Comparison of ENCODE assay signal across 8 cellular contexts in the genomic region with DNA sequence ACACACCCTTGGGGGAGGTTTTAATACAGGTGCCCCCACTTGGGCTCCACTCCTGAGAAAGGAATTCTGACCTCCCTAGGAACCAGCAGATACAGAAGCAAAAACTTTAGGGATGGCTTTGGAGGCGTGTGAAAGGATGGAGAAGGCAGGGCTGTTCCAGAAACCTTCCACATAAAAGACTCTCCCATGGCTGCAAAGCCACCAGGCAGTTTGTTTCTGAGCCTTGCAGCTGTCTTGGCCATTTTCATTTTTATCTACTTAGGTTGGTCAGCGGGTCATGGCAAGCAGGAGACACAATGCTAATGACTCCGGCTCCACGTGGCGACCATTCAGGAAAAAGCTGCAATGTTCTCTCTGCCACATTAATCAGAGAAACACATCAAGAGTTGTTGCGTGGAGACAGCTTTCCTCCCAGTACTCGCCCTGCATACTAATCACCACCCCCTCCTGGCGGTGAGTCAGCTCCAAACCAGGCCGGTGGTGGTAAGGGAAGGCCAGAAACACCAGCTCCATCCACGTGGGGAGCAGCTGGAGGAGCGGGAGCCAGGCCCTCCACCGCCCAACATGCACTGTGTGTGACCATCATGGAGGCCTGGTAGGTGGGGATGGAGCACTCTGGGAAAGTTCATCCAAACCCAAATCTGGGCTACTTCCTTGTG. TPM values are rescaled to one million over a fixed set of nuclear protein-coding genes. Genes with fewer than 3 reads are reported as not detected.
DNase-seq lines count a peak whose midpoint lies in the region; ATAC-seq and TF ChIP-seq lines count a peak whose summit lies in the region.

No MANE protein-coding gene starts in this region.

- no peaks in the 10 kb centered on the region for H3K36me3 ChIP-seq in BJ (ENCODE audit: control insufficient read depth, insufficient read depth, low read length)

- peaks cover 4% of the 10 kb centered on the region for H3K27me3 Mint-ChIP-seq in HFFc6 (ENCODE audit: insufficient read depth)
- no peaks in the 10 kb centered on the region for H3K27me3 Mint-ChIP-seq in WTC11 (ENCODE audit: low read depth)
- peaks cover 17% of the 10 kb centered on the region for H3K27me3 Mint-ChIP-seq in nephron progenitor cell (ENCODE audit: low read depth, poor library complexity)

- H3K4me1 Mint-ChIP-seq in HFFc6 (ENCODE audit: low read depth): peaks cover 15% of the 10 kb centered on the region
- H3K4me1 Mint-ChIP-seq in WTC11: peaks cover 22% of the 10 kb centered on the region
- H3K4me1 Mint-ChIP-seq in nephron progenitor cell: peaks cover 28% of the 10 kb centered on the region

- peaks cover 3% of the 10 kb centered on the region; the same call in 1 of the 2 replicates for H3K36me3 Mint-ChIP-seq in HFFc6 (ENCODE audit: low read depth)
- peaks cover 10% of the 10 kb centered on the region for H3K36me3 Mint-ChIP-seq in WTC11
- H3K36me3 Mint-ChIP-seq in nephron progenitor cell (ENCODE audit: low read depth): no peaks in the 10 kb centered on the region

- no peak overlapping the region for H3K4me3 ChIP-seq in BJ (ENCODE audit: low read depth, low read length)
- no peak overlapping the region for H3K4me3 ChIP-seq in skeletal muscle cell (ENCODE audit: low read depth, low read length)

- H3K9me3 Mint-ChIP-seq in HFFc6 (peaks cover 6% of the 10 kb centered on the region), WTC11 (peaks cover 12% of the 10 kb centered on the region), nephron progenitor cell (peaks cover 15% of the 10 kb centered on the region)

- CTCF ChIA-PET in BJ (lab: Yijun Ruan, JAX): interaction anchor here (0.8 to 4.1 kb wide), 15 partner anchors 8 to 186 kb away, joined by 3 to 43 read pairs (median 5); a partner anchor contains a TSS
- CTCF ChIA-PET in WTC11 (lab: Charles Lee): interaction anchor here (0.6 to 3.6 kb wide), 25 partner anchors 9 to 341 kb away, joined by 3 to 34 read pairs (median 6); a partner anchor contains a TSS

- DNase-seq in BJ (ENCODE audit: low read depth) (peak; percentile 67), HFFc6 (peak; percentile 94), WTC11 (ENCODE audit: low spot score) (peak; percentile 61), left cardiac atrium (no peak), skeletal muscle cell (ENCODE audit: low read depth) (peak; percentile 60), NCI-H1436 (lab: John Stamatoyannopoulos, UW) (no peak), nephron progenitor cell (no peak)

- ATAC-seq in WTC11 (peak; percentile 90), left cardiac atrium (peak; percentile 46 to 74), GM19324 (IDR thresholded peaks at IDR 0.05; ENCODE audit: low FRiP score, unreplicated experiment) (no peak)

- intact Hi-C loops in left cardiac atrium (cut with DNase I): no loop called here

- POLR2A ChIA-PET in BJ (lab: Charles Lee): no interaction called here
- POLR2A ChIA-PET in WTC11 (lab: Charles Lee): interaction anchor here (0.5 to 1.4 kb wide), 4 partner anchors 10 to 140 kb away, joined by 3 to 9 read pairs (median 4); no protein-coding TSS in a partner anchor

- H3K27ac Mint-ChIP-seq in HFFc6: peak overlapping the region; percentile 98
- H3K27ac Mint-ChIP-seq in WTC11: no peak overlapping the region
- H3K27ac Mint-ChIP-seq in nephron progenitor cell: no peak overlapping the region

- H3K4me3 Mint-ChIP-seq in HFFc6 (peak overlapping the region; percentile 68), WTC11 (no peak overlapping the region), nephron progenitor cell (no peak overlapping the region)

- TF ChIP-seq CTCF in BJ (IDR thresholded peaks at IDR 0.05; ENCODE audit: insufficient read depth, low read depth, low read length): peak; percentile 46
- peak; percentile 76 for TF ChIP-seq CTCF in HFFc6 (IDR thresholded peaks at IDR 0.05)
- TF ChIP-seq CTCF in WTC11 (IDR thresholded peaks at IDR 0.05): no peak
- no peak for TF ChIP-seq CTCF in nephron progenitor cell (IDR thresholded peaks at IDR 0.05)

- H3K27me3 ChIP-seq in BJ (ENCODE audit: control insufficient read depth, insufficient read depth, low read length): no peaks in the 10 kb centered on the region

TF ChIP-seq in WTC11, 78 proteins besides CTCF, POLR2A, EP300 and RAD21:
- TF ChIP-seq, protein P1, sequence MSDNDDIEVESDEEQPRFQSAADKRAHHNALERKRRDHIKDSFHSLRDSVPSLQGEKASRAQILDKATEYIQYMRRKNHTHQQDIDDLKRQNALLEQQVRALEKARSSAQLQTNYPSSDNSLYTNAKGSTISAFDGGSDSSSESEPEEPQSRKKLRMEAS (CRISPR knock-in tag; IDR thresholded peaks at IDR 0.05): peak; percentile 37; the same call in 1 of the 2 replicates
- peak; percentile 71 for TF ChIP-seq NFE2L1 (CRISPR knock-in tag; IDR thresholded peaks at IDR 0.05)
- TF ChIP-seq, protein P2, sequence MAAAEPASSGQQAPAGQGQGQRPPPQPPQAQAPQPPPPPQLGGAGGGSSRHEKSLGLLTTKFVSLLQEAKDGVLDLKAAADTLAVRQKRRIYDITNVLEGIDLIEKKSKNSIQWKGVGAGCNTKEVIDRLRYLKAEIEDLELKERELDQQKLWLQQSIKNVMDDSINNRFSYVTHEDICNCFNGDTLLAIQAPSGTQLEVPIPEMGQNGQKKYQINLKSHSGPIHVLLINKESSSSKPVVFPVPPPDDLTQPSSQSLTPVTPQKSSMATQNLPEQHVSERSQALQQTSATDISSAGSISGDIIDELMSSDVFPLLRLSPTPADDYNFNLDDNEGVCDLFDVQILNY (CRISPR knock-in tag; IDR thresholded peaks at IDR 0.05): no peak

RNA-seq across cellular contexts. Expression of a gene that starts 30.9 kb away (rescaled TPM):
- polyA plus RNA-seq in BJ (2011; rRNA removed): 11.3 and 17.6 TPM in 2 replicates
- polyA minus RNA-seq in BJ (2011; rRNA and poly(A)+ RNA removed): 11.8 and 15.8 TPM in 2 replicates
- 10 to 100 TPM; 37.1 to 46.3 (median 38.3) TPM for total RNA-seq in HFFc6 (2021; fragmentation: NEBNext Ultra II Directional; extraction: Animal tissue kit (Norgen Biotek cat#: 25700))
- total RNA-seq in WTC11 (2021) (106 to 126 TPM (median 110 TPM) in 3 replicates), left cardiac atrium (10 to 100 TPM; 41.4 to 47.5 TPM)

RNA-seq across cellular contexts. Expression of a gene that starts 38.7 kb away (rescaled TPM):
- polyA plus RNA-seq in BJ (2011; rRNA removed): 14.2 and 15.5 TPM in 2 replicates
- polyA minus RNA-seq in BJ (2011; rRNA and poly(A)+ RNA removed): 13.6 and 15.9 TPM in 2 replicates
- total RNA-seq in HFFc6 (2021; fragmentation: NEBNext Ultra II Directional; extraction: Animal tissue kit (Norgen Biotek cat#: 25700)): 10 to 100 TPM in 4 of 6 experiments, 1 to 10 TPM in 2; 9.1 to 12.5 (median 11.5) TPM
- total RNA-seq in WTC11 (2021) (22.5 to 25.4 TPM (median 24.2 TPM) in 3 replicates), left cardiac atrium (10 to 100 TPM; 56.2 to 57.6 TPM)

Comparison
In these comparisons a context has a peak if more than half of its experiments do, and no peak if none do; other contexts are left out.
1. DNase-seq: peak in BJ (single experiment), HFFc6 (single experiment), WTC11 (single experiment) and skeletal muscle cell (single experiment); none in left cardiac atrium (single experiment), NCI-H1436 (single experiment) and nephron progenitor cell (single experiment).
2. CTCF ChIP-seq: peak in BJ (single experiment) and HFFc6 (single experiment); none in WTC11 (single experiment) and nephron progenitor cell (single experiment).